Comparison of ENCODE assay signal across 2 cellular contexts in genomic region chr14:33652566-33653320, GRCh38.
A peak's percentile ranks its signal among the peaks of the same experiment; 100 is the strongest.
TF ChIP-seq lines count a peak whose summit lies in the region.

No MANE protein-coding gene starts in this region.

TF ChIP-seq in HepG2, 621 proteins besides CTCF, POLR2A, EP300 and RAD21:
- TF ChIP-seq MAFK (conservative IDR thresholded peaks at IDR 0.05 in 1 of 2, IDR thresholded peaks at IDR 0.05 in 1 of 2; ENCODE audit: low read length in 2 of 2) = peak; percentile 5 to 21; a peak in 1 of 4 replicates
- TF ChIP-seq DNMT3B (CRISPR knock-in tag; conservative IDR thresholded peaks at IDR 0.05) = no peak

TF ChIP-seq in GM12878, 131 proteins besides CTCF, POLR2A, EP300 and RAD21:
- TF ChIP-seq ZNF687 (IDR thresholded peaks at IDR 0.05) = peak; percentile 38; the same call in 1 of the 2 replicates
- TF ChIP-seq CHD1 (IDR thresholded peaks at IDR 0.05; ENCODE audit: low read depth, low read length) = no peak
